In the genomic region with DNA sequence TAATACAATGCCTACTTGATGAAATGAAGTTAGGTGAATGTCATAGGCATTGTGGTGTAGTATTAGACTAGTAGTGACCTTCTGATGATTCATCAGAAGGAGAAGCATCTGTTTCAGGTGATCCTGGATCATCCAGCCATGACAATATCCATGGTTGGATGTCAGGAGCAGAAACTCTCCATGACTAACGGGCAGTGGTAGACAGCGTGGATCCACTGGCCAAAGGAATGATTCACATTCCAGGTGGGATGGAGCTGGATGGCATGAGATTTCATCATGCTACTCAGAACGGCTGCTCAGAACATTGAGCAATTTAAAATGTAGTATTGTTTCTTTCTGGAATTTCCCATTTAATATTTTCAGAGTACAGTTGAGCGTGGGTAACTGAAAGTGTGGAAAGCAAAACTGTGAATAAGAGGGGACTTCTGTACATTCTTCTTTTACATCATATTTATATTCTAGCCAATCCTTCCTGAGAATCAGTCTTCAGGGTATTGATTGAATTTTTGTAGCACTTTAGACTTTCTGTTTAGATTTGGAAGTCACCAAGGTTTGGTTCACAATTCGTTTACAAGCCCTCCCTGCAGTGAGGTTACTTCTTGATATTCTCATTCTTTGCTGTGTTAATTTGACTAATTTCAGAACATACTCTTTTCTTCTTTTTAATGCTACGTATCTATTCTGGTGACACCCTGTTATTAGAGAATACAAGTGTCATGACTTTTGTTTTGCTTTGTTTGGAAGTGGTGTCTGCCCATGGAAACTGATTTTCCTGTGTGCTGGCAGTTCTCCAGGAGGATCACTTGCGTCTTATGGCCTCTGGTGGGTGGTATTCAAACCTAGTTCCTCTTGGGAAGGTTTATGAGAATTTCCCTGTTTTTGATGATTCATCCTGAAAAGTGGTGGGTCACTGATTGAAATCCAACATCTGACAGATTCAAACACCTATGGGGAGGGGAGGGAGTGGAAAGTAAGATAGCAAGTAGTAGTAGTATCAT, we compare ENCODE assay signal across 1 cellular context.
A peak's percentile ranks its signal among the peaks of the same experiment; 100 is the strongest.
TF ChIP-seq lines count a peak whose summit lies in the region.

No MANE protein-coding gene starts in this region.

TF ChIP-seq in liver, 16 proteins besides CTCF, POLR2A, EP300 and RAD21 (continued from another document):
- TF ChIP-seq TAF1 (conservative IDR thresholded peaks at IDR 0.05) (no peak), YY1 (IDR thresholded peaks at IDR 0.05) (peak; percentile 45), HNF4G (IDR thresholded peaks at IDR 0.05) (no peak), EGR1 (IDR thresholded peaks at IDR 0.05; ENCODE audit: low read depth in 2 of 2) (no peak), JUND (IDR thresholded peaks at IDR 0.05) (peak; percentile 36 to 40), GABPA (IDR thresholded peaks at IDR 0.05 in 1 of 2, conservative IDR thresholded peaks at IDR 0.05 in 1 of 2) (no peak), FOXA2 (IDR thresholded peaks at IDR 0.05) (no peak), FOXA1 (IDR thresholded peaks at IDR 0.05) (no peak)
- TF ChIP-seq, protein P1, sequence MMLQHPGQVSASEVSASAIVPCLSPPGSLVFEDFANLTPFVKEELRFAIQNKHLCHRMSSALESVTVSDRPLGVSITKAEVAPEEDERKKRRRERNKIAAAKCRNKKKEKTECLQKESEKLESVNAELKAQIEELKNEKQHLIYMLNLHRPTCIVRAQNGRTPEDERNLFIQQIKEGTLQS (IDR thresholded peaks at IDR 0.05), result peak; percentile 51
- TF ChIP-seq, protein P2, sequence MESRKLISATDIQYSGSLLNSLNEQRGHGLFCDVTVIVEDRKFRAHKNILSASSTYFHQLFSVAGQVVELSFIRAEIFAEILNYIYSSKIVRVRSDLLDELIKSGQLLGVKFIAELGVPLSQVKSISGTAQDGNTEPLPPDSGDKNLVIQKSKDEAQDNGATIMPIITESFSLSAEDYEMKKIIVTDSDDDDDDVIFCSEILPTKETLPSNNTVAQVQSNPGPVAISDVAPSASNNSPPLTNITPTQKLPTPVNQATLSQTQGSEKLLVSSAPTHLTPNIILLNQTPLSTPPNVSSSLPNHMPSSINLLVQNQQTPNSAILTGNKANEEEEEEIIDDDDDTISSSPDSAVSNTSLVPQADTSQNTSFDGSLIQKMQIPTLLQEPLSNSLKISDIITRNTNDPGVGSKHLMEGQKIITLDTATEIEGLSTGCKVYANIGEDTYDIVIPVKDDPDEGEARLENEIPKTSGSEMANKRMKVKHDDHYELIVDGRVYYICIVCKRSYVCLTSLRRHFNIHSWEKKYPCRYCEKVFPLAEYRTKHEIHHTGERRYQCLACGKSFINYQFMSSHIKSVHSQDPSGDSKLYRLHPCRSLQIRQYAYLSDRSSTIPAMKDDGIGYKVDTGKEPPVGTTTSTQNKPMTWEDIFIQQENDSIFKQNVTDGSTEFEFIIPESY (IDR thresholded peaks at IDR 0.05), result peak; percentile 25
- TF ChIP-seq, protein P3, sequence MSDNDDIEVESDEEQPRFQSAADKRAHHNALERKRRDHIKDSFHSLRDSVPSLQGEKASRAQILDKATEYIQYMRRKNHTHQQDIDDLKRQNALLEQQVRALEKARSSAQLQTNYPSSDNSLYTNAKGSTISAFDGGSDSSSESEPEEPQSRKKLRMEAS (IDR thresholded peaks at IDR 0.05), result peak; percentile 33
